9 cellular contexts compared by ENCODE assay signal in genomic region chr4:75555294-75556164, GRCh38. TPM values are rescaled to one million over a fixed set of nuclear protein-coding genes. Genes with fewer than 3 reads are reported as not detected.
DNase-seq lines count a peak whose midpoint lies in the region; ATAC-seq, FAIRE-seq and TF ChIP-seq lines count a peak whose summit lies in the region.
"Had no signal": no experiment of that assay in that cellular context is flagged by ENCODE, and none has a peak within 500 bp of the region (broad histone marks: within the 10 kb centered on the region; RNA-seq: fewer than 3 reads in every experiment).

TSS of gene ODAPH (plus strand) at chr4:75556066. CDS start at chr4:75556083, 17 bp downstream.

- no peak within 1 kb of the TSS for H3K27ac ChIP-seq in mesendoderm (ENCODE audit: low read depth, low read length)

- H3K18ac ChIP-seq in mesendoderm (ENCODE audit: low read length): no peak within 1 kb of the TSS

- H3K4me3 ChIP-seq in AG10803 (ENCODE audit: low read length): no peak within 1 kb of the TSS
- no peak within 1 kb of the TSS for H3K4me3 ChIP-seq in mesendoderm (ENCODE audit: low read length)
- H3K4me3 ChIP-seq: HAP-1 had no signal

- H3K9ac ChIP-seq in mesendoderm (ENCODE audit: low read length): no peak within 1 kb of the TSS

- no peak within 1 kb of the TSS for H3K27ac Mint-ChIP-seq in T-helper 1 cell treated with Interleukin-12 subunit alpha and Interleukin-12 subunit beta and Interleukin-4 antibody, amounts not matched to agents 30 μg/mL and 1 μg/mL, for 36 hours

- H2BK15ac ChIP-seq in mesendoderm (replicated peaks; ENCODE audit: low read depth): no peak within 1 kb of the TSS

- no peak within 1 kb of the TSS for H2BK120ac ChIP-seq in mesendoderm (ENCODE audit: low read depth, low read length)

- no peak within 1 kb of the TSS for H2BK5ac ChIP-seq in mesendoderm (ENCODE audit: low read length)

- peaks cover 17% of the 10 kb centered on the region for H3K27me3 Mint-ChIP-seq in T-helper 1 cell treated with Interleukin-12 subunit alpha and Interleukin-12 subunit beta and Interleukin-4 antibody, amounts not matched to agents 30 μg/mL and 1 μg/mL, for 36 hours (ENCODE audit: low read depth)

- no CpG with 5 or more reads among the region's 9 CpGs for WGBS in mesendoderm (ENCODE audit: extremely low coverage, insufficient coverage, low lambda C conversion rate)

- H3K79me1 ChIP-seq in mesendoderm (ENCODE audit: low read length): no peaks in the 10 kb centered on the region

- no peak within 1 kb of the TSS for H2AK5ac ChIP-seq in mesendoderm (ENCODE audit: low read length)

- no peaks in the 10 kb centered on the region for H3K4me1 ChIP-seq in mesendoderm (ENCODE audit: control insufficient read depth, low read depth, low read length)

- ATAC-seq in GM19035 (IDR thresholded peaks at IDR 0.05; ENCODE audit: unreplicated experiment) (peak; percentile 97), HG03095 (IDR thresholded peaks at IDR 0.05; ENCODE audit: unreplicated experiment) (peak; percentile 98), left colon (no peak)

- no peaks in the 10 kb centered on the region for H3K4me1 Mint-ChIP-seq in T-helper 1 cell treated with Interleukin-12 subunit alpha and Interleukin-12 subunit beta and Interleukin-4 antibody, amounts not matched to agents 30 μg/mL and 1 μg/mL, for 36 hours (ENCODE audit: low read depth)

- peak; percentile 7; the same call in 1 of the 2 replicates for TF ChIP-seq CTCF in AG10803 (conservative IDR thresholded peaks at IDR 0.05; ENCODE audit: low read length)

- H3K79me2 ChIP-seq in mesendoderm (ENCODE audit: control insufficient read depth, insufficient read depth, low read length): no peaks in the 10 kb centered on the region

- H3K36me3 ChIP-seq in mesendoderm (ENCODE audit: control insufficient read depth, insufficient read depth, low read length): no peaks in the 10 kb centered on the region
- H3K36me3 ChIP-seq: HAP-1 had no signal

- no peak within 1 kb of the TSS for H4K8ac ChIP-seq in mesendoderm (ENCODE audit: low read depth, low read length)

- no peak within 1 kb of the TSS for H3K56ac ChIP-seq in mesendoderm (ENCODE audit: low read length)

- H3K9me3 Mint-ChIP-seq in T-helper 1 cell treated with Interleukin-12 subunit alpha and Interleukin-12 subunit beta and Interleukin-4 antibody, amounts not matched to agents 30 μg/mL and 1 μg/mL, for 36 hours: no peaks in the 10 kb centered on the region

- H3K4me3 Mint-ChIP-seq in T-helper 1 cell treated with Interleukin-12 subunit alpha and Interleukin-12 subunit beta and Interleukin-4 antibody, amounts not matched to agents 30 μg/mL and 1 μg/mL, for 36 hours: peak within 1 kb of the TSS; percentile 17

- intact Hi-C loops in left colon (cut with DNase I, micrococcal nuclease): no loop called here

- H4K5ac ChIP-seq in mesendoderm (ENCODE audit: low read length): no peak within 1 kb of the TSS

- H3K23ac ChIP-seq in mesendoderm (ENCODE audit: low read length): no peak within 1 kb of the TSS

- no peaks in the 10 kb centered on the region for H3K27me3 ChIP-seq in mesendoderm (ENCODE audit: insufficient read depth, low read length, poor library complexity)

- no peak within 1 kb of the TSS for H3K4ac ChIP-seq in mesendoderm (ENCODE audit: low read depth, low read length)

- H3K4me2 ChIP-seq in mesendoderm (ENCODE audit: low read length): no peak within 1 kb of the TSS

- no peak for DNase-seq in AG10803 (ENCODE audit: low read depth)
- peak; percentile 51 for DNase-seq in mesendoderm
- DNase-seq in left colon: no peak
- no peak for DNase-seq in AML-193 (lab: John Stamatoyannopoulos, UW)
- DNase-seq in frontal cortex (ENCODE audit: low spot score in 2 of 2): no peak

- no peak for FAIRE-seq in frontal cortex (lab: Jason Lieb, UNC)

- H3K36me3 Mint-ChIP-seq in T-helper 1 cell treated with Interleukin-12 subunit alpha and Interleukin-12 subunit beta and Interleukin-4 antibody, amounts not matched to agents 30 μg/mL and 1 μg/mL, for 36 hours (ENCODE audit: low read depth): no peaks in the 10 kb centered on the region

RNA-seq across cellular contexts. Expression of gene ODAPH, which starts in this region (rescaled TPM):
- polyA plus RNA-seq in mesendoderm (2013, experiment 1 of 2): 0.06 TPM
- polyA plus RNA-seq in mesendoderm (2013, experiment 2 of 2): not detected
- not detected for total RNA-seq in left colon
- total RNA-seq in frontal cortex: not detected
